ENCODE assay signal across 8 cellular contexts in genomic region chr6:52576392-52577021, GRCh38. TPM values are rescaled to one million over a fixed set of nuclear protein-coding genes. Genes with fewer than 3 reads are reported as not detected.
DNase-seq lines count a peak whose midpoint lies in the region; ATAC-seq, FAIRE-seq and TF ChIP-seq lines count a peak whose summit lies in the region.

No MANE protein-coding gene starts in this region.

- peak overlapping the region; percentile 65 to 85 (median 67) for H3K4me3 ChIP-seq in endothelial cell of umbilical vein (replicated peaks in 1 of 3; ENCODE audit: insufficient read depth in 1 of 3, low read depth in 1 of 3, low read length in 3 of 3)
- H3K4me3 ChIP-seq in mucosa of rectum (ENCODE audit: low read length in 2 of 2) = peak overlapping the region; percentile 90 to 91

- peak; percentile 27 for ATAC-seq in GM18520 (IDR thresholded peaks at IDR 0.05; ENCODE audit: unreplicated experiment)
- ATAC-seq in HG03064 (IDR thresholded peaks at IDR 0.05; ENCODE audit: low read depth, unreplicated experiment) = peak; percentile 59
- ATAC-seq in stimulated activated naive B cell treated with anti-CD40 and anti-IgM and Interleukin-4, amounts not matched to agents 10 μg/mL and 1 μg/mL and 100 μg/mL, for 72 hours (replicated peaks) = peak; percentile 82 to 83

- peaks cover 32% of the 10 kb centered on the region for H3K4me1 Mint-ChIP-seq in activated CD4-positive, alpha-beta memory T cell treated with anti-CD3 and anti-CD28 coated beads for 36 hours (ENCODE audit: low read depth)
- peaks cover 32 to 47% of the 10 kb centered on the region in 2 donors for H3K4me1 Mint-ChIP-seq in stimulated activated naive B cell treated with anti-CD40 and anti-IgM and Interleukin-4, amounts not matched to agents 10 μg/mL and 1 μg/mL and 100 μg/mL, for 72 hours

- H3K27me3 Mint-ChIP-seq in activated CD4-positive, alpha-beta memory T cell treated with anti-CD3 and anti-CD28 coated beads for 36 hours = no peaks in the 10 kb centered on the region
- H3K27me3 Mint-ChIP-seq in stimulated activated naive B cell treated with anti-CD40 and anti-IgM and Interleukin-4, amounts not matched to agents 10 μg/mL and 1 μg/mL and 100 μg/mL, for 72 hours = no peaks in the 10 kb centered on the region

- POLR2A ChIA-PET in activated CD4-positive, alpha-beta memory T cell treated with anti-CD3 and anti-CD28 coated beads for 36 hours (lab: Charles Lee) = interaction anchor here (1.1 to 1.3 kb wide), 2 partner anchors 59 to 85 kb away, joined by 3 read pairs; no protein-coding TSS in a partner anchor
- POLR2A ChIA-PET in endothelial cell of umbilical vein (lab: Charles Lee) = interaction anchor here (0.6 to 1.4 kb wide), 3 partner anchors 21 to 127 kb away, joined by 3 to 4 read pairs (median 4); no protein-coding TSS in a partner anchor

- FAIRE-seq in endothelial cell of umbilical vein (lab: Jason Lieb, UNC) = peak; percentile 78

- peaks cover 42% of the 10 kb centered on the region for H3K4me1 ChIP-seq in endothelial cell of umbilical vein (ENCODE audit: control insufficient read depth, extremely low read depth, insufficient read depth, low read length)
- H3K4me1 ChIP-seq in mucosa of rectum (ENCODE audit: control insufficient read depth in 2 of 2, insufficient read depth in 2 of 2, low read length in 2 of 2) = peaks cover 29 to 39% of the 10 kb centered on the region in 2 donors

- H3K9me3 Mint-ChIP-seq in activated CD4-positive, alpha-beta memory T cell treated with anti-CD3 and anti-CD28 coated beads for 36 hours = no peaks in the 10 kb centered on the region
- no peaks in the 10 kb centered on the region for H3K9me3 Mint-ChIP-seq in stimulated activated naive B cell treated with anti-CD40 and anti-IgM and Interleukin-4, amounts not matched to agents 10 μg/mL and 1 μg/mL and 100 μg/mL, for 72 hours

- H4K20me1 ChIP-seq in endothelial cell of umbilical vein (replicated peaks; ENCODE audit: control insufficient read depth, extremely low read depth, insufficient read depth, low read length) = no peaks in the 10 kb centered on the region

- intact Hi-C loops in activated CD4-positive, alpha-beta memory T cell treated with anti-CD3 and anti-CD28 coated beads for 36 hours (cut with micrococcal nuclease) = loop anchor here (1.0 to 5.0 kb wide), 5 partner anchors 87 to 421 kb away; partner anchors contain the start of genes EFHC1, GSTA4 and MCM3
- intact Hi-C loops in endothelial cell of umbilical vein (cut with micrococcal nuclease) = loop anchor here (1.0 to 10.0 kb wide), 7 partner anchors 8 to 292 kb away; partner anchors contain the start of gene MCM3

- H3K27ac Mint-ChIP-seq in activated CD4-positive, alpha-beta memory T cell treated with anti-CD3 and anti-CD28 coated beads for 36 hours = peak overlapping the region; percentile 59
- H3K27ac Mint-ChIP-seq in stimulated activated naive B cell treated with anti-CD40 and anti-IgM and Interleukin-4, amounts not matched to agents 10 μg/mL and 1 μg/mL and 100 μg/mL, for 72 hours = peak overlapping the region; percentile 89

- peak overlapping the region; percentile 77 for H3K9ac ChIP-seq in endothelial cell of umbilical vein (replicated peaks; ENCODE audit: extremely low read depth, insufficient read depth, low read length)
- H3K9ac ChIP-seq in mucosa of rectum (ENCODE audit: low read depth in 1 of 2, low read length in 2 of 2) = peak overlapping the region; percentile 76 to 78

- no peaks in the 10 kb centered on the region for H3K36me3 Mint-ChIP-seq in activated CD4-positive, alpha-beta memory T cell treated with anti-CD3 and anti-CD28 coated beads for 36 hours
- peaks cover 4 to 14% of the 10 kb centered on the region in 2 donors for H3K36me3 Mint-ChIP-seq in stimulated activated naive B cell treated with anti-CD40 and anti-IgM and Interleukin-4, amounts not matched to agents 10 μg/mL and 1 μg/mL and 100 μg/mL, for 72 hours

- H3K27ac ChIP-seq in endothelial cell of umbilical vein (ENCODE audit: insufficient read depth, low read depth, low read length) (peak overlapping the region; percentile 49), mucosa of rectum (ENCODE audit: low read depth in 2 of 2, low read length in 2 of 2) (peak overlapping the region; percentile 78 to 85)

- H3K4me2 ChIP-seq in endothelial cell of umbilical vein (ENCODE audit: insufficient read depth, low read length) = peak overlapping the region; percentile 80

- dilution Hi-C loops in endothelial cell of umbilical vein (cut with MboI; ENCODE audit: extremely low pct_ligation_motif_present, low sequenced_read_pairs) = no loop called here

- H3K27me3 ChIP-seq in endothelial cell of umbilical vein (ENCODE audit: control insufficient read depth in 2 of 2, insufficient read depth in 2 of 2, low read length in 2 of 2) = no peaks in the 10 kb centered on the region
- H3K27me3 ChIP-seq in mucosa of rectum (ENCODE audit: control insufficient read depth in 2 of 2, insufficient read depth in 2 of 2, low read length in 2 of 2) = no peaks in the 10 kb centered on the region

- H3K9me3 ChIP-seq in endothelial cell of umbilical vein (replicated peaks; ENCODE audit: control insufficient read depth, insufficient read depth, low read length) (no peaks in the 10 kb centered on the region), mucosa of rectum (ENCODE audit: control insufficient read depth in 2 of 2, low read length in 2 of 2) (no peaks in the 10 kb centered on the region)

- CTCF ChIA-PET in activated CD4-positive, alpha-beta memory T cell treated with anti-CD3 and anti-CD28 coated beads for 36 hours (lab: Charles Lee) = interaction anchor here (1.0 to 2.7 kb wide), 9 partner anchors 15 to 293 kb away, joined by 3 to 15 read pairs (median 5); no protein-coding TSS in a partner anchor
- CTCF ChIA-PET in endothelial cell of umbilical vein (lab: Charles Lee) = interaction anchor here (0.6 to 3.9 kb wide), 25 partner anchors 8 to 169 kb away, joined by 3 to 24 read pairs (median 5); no protein-coding TSS in a partner anchor

- H2AFZ ChIP-seq in endothelial cell of umbilical vein (ENCODE audit: low read depth, low read length) = no peak overlapping the region

- peak; percentile 67 to 86 for TF ChIP-seq CTCF in endothelial cell of umbilical vein (IDR thresholded peaks at IDR 0.05; ENCODE audit: extremely low read depth in 1 of 2, insufficient read depth in 1 of 2, low read depth in 1 of 2, low read length in 2 of 2)

- peaks cover 52% of the 10 kb centered on the region for H3K79me2 ChIP-seq in endothelial cell of umbilical vein (ENCODE audit: control insufficient read depth, insufficient read depth, low read length)

- no TSS peak for BruUV-seq in endothelial cell of umbilical vein (replicated peaks; lab: Mats Ljungman, UMichigan)

- no peaks in the 10 kb centered on the region for H3K9me1 ChIP-seq in endothelial cell of umbilical vein (replicated peaks; ENCODE audit: control insufficient read depth, extremely low read depth, insufficient read depth, low read length)

- DNase-seq in AG20443 (ENCODE audit: low spot score) = peak; percentile 71
- peak; percentile 86 for DNase-seq in NCI-H69 (lab: John Stamatoyannopoulos, UW)
- DNase-seq in activated CD4-positive, alpha-beta memory T cell treated with anti-CD3 and anti-CD28 coated beads for 36 hours = peak; percentile 81
- peak; percentile 87 for DNase-seq in endothelial cell of umbilical vein (ENCODE audit: low read depth, low spot score)
- peak; percentile 60 for DNase-seq in stimulated activated naive B cell treated with anti-CD40 and anti-IgM and Interleukin-4, amounts not matched to agents 10 μg/mL and 1 μg/mL and 100 μg/mL, for 72 hours

- no peaks in the 10 kb centered on the region for H3K36me3 ChIP-seq in endothelial cell of umbilical vein (ENCODE audit: control insufficient read depth in 2 of 2, extremely low read depth in 1 of 2, insufficient read depth in 2 of 2, low read length in 2 of 2)
- H3K36me3 ChIP-seq in mucosa of rectum (ENCODE audit: control insufficient read depth in 2 of 2, insufficient read depth in 2 of 2, low read length in 2 of 2) = no peaks in the 10 kb centered on the region

- peak overlapping the region; percentile 77 for H3K4me3 Mint-ChIP-seq in activated CD4-positive, alpha-beta memory T cell treated with anti-CD3 and anti-CD28 coated beads for 36 hours
- peak overlapping the region; percentile 78 to 92 for H3K4me3 Mint-ChIP-seq in stimulated activated naive B cell treated with anti-CD40 and anti-IgM and Interleukin-4, amounts not matched to agents 10 μg/mL and 1 μg/mL and 100 μg/mL, for 72 hours

- TF ChIP-seq POLR2A in endothelial cell of umbilical vein (IDR thresholded peaks at IDR 0.05; ENCODE audit: low read depth, low read length) = peak; percentile 81

TF ChIP-seq in endothelial cell of umbilical vein, 7 proteins besides CTCF, POLR2A, EP300 and RAD21:
- no peak for TF ChIP-seq JUN (IDR thresholded peaks at IDR 0.05; ENCODE audit: borderline replicate concordance, insufficient read depth, insufficient read length, low read depth)
- peak; percentile 64 for TF ChIP-seq POLR2AphosphoS5 (IDR thresholded peaks at IDR 0.05; ENCODE audit: insufficient read depth, low read depth, low read length)

RNA-seq across cellular contexts. Expression of gene TRAM2, which starts 0.4 kb away (rescaled TPM):
- total RNA-seq in activated CD4-positive, alpha-beta memory T cell treated with anti-CD3 and anti-CD28 coated beads for 36 hours = 1 to 10 TPM; 2.4 to 2.6 TPM
- total RNA-seq in endothelial cell of umbilical vein = 85.9 and 98.6 TPM in 2 replicates
- 79.5 and 85.7 TPM in 2 replicates for polyA plus RNA-seq in endothelial cell of umbilical vein
- polyA plus RNA-seq in endothelial cell of umbilical vein (2011; cell fraction: cytosol; rRNA removed) = 79.3 and 81.1 TPM in 2 replicates
- polyA plus RNA-seq in endothelial cell of umbilical vein (2011; cell fraction: nucleus; rRNA removed) = 129 and 133 TPM in 2 replicates
- polyA plus RNA-seq in endothelial cell of umbilical vein (2012) = 35.6 and 64.2 TPM in 2 replicates
- polyA minus RNA-seq in endothelial cell of umbilical vein = 123 and 155 TPM in 2 replicates
- polyA minus RNA-seq in endothelial cell of umbilical vein (2011; cell fraction: cytosol; rRNA and poly(A)+ RNA removed) = 11.6 TPM
- polyA minus RNA-seq in endothelial cell of umbilical vein (2011; cell fraction: nucleus; rRNA and poly(A)+ RNA removed) = 51.9 and 71.3 TPM in 2 replicates

Comparison
In these comparisons a context has a peak if more than half of its experiments do, and no peak if none do; other contexts are left out.
1. Peak in every context shown above with its lines: DNase-seq, ATAC-seq, H3K4me3 ChIP-seq and H3K27ac ChIP-seq.
2. ATAC-seq: peak in every context shown above with its lines; median percentile 82 in stimulated activated naive B cell treated with anti-CD40 and anti-IgM and Interleukin-4, amounts not matched to agents 10 μg/mL and 1 μg/mL and 100 μg/mL, for 72 hours; 59 in HG03064; 27 in GM18520.
3. RNA of gene TRAM2, which starts 0.4 kb away (total RNA-seq): 85.9 to 98.6 TPM in endothelial cell of umbilical vein; 2.4 to 2.6 TPM in activated CD4-positive, alpha-beta memory T cell treated with anti-CD3 and anti-CD28 coated beads for 36 hours; every median in the first group is over 10 times any median in the second.